ENCODE assay signal across 18 cellular contexts in genomic region chr3:29594261-29594660, GRCh38.
DNase-seq lines count a peak whose midpoint lies in the region; ATAC-seq and TF ChIP-seq lines count a peak whose summit lies in the region.
"Had no signal": no experiment of that assay in that cellular context is flagged by ENCODE, and none has a peak within 500 bp of the region (broad histone marks: within the 10 kb centered on the region; RNA-seq: fewer than 3 reads in every experiment).

No MANE protein-coding gene starts in this region.

- peaks cover 3% of the 10 kb centered on the region for H3K36me3 Mint-ChIP-seq in chondrocyte (ENCODE audit: low read depth)
- H3K36me3 Mint-ChIP-seq in stimulated activated naive B cell treated with anti-CD40 and anti-IgM and Interleukin-4, amounts not matched to agents 10 μg/mL and 1 μg/mL and 100 μg/mL, for 72 hours: no peaks in the 10 kb centered on the region
- H3K36me3 Mint-ChIP-seq in activated T-cell treated with anti-CD3 and anti-CD28 coated beads, Interleukin-2, amount 50 U/mL, for 72 hours (ENCODE audit: insufficient read depth in 2 of 2): no peaks in the 10 kb centered on the region
- H3K36me3 Mint-ChIP-seq: CD4-positive, alpha-beta memory T cell had no signal

- H3K56ac ChIP-seq in IMR-90 (ENCODE audit: extremely low read depth, insufficient read depth, low read length): no peak overlapping the region

- peak overlapping the region; percentile 34 for H2BK5ac ChIP-seq in IMR-90 (ENCODE audit: low read depth, low read length, poor library complexity, severe bottlenecking)

- BruUV-seq in IMR-90 (replicated peaks; lab: Mats Ljungman, UMichigan): no TSS peak

- no peaks in the 10 kb centered on the region for H3K36me3 ChIP-seq in IMR-90 (ENCODE audit: control insufficient read depth, insufficient read depth, low read length)
- H3K36me3 ChIP-seq: BE2C had no signal

- peak overlapping the region; percentile 18 for H3K27ac Mint-ChIP-seq in chondrocyte (ENCODE audit: unreplicated experiment)
- H3K27ac Mint-ChIP-seq in stimulated activated naive B cell treated with anti-CD40 and anti-IgM and Interleukin-4, amounts not matched to agents 10 μg/mL and 1 μg/mL and 100 μg/mL, for 72 hours: no peak overlapping the region
- no peak overlapping the region for H3K27ac Mint-ChIP-seq in activated T-cell treated with anti-CD3 and anti-CD28 coated beads, Interleukin-2, amount 50 U/mL, for 72 hours
- H3K27ac Mint-ChIP-seq: CD4-positive, alpha-beta memory T cell had no signal

- no peak overlapping the region for H3K27ac ChIP-seq in IMR-90 (ENCODE audit: insufficient read depth, low read length)
- H3K27ac ChIP-seq: C4-2B had no signal

- no peak overlapping the region for H3K4me3 ChIP-seq in IMR-90 (ENCODE audit: insufficient read depth, low read depth, low read length)
- no peak overlapping the region for H3K4me3 ChIP-seq in fibroblast of pulmonary artery (replicated peaks; ENCODE audit: low read depth, low read length)

- H2BK20ac ChIP-seq in IMR-90 (ENCODE audit: low read depth, low read length): no peak overlapping the region

- H4K91ac ChIP-seq in IMR-90 (ENCODE audit: insufficient read depth, low read depth, low read length): no peak overlapping the region

- no peak overlapping the region for H3K9ac ChIP-seq in IMR-90 (ENCODE audit: low read depth, low read length)

- peak overlapping the region; percentile 32; the same call in 1 of the 2 replicates for H3K4me2 ChIP-seq in IMR-90 (ENCODE audit: low read depth, low read length)

- H3K18ac ChIP-seq in IMR-90 (ENCODE audit: low read depth, low read length): no peak overlapping the region

- H3K79me1 ChIP-seq in IMR-90 (ENCODE audit: low read depth in 1 of 2, low read length in 2 of 2): peaks cover 8 to 13% of the 10 kb centered on the region in 2 experiments; a peak in 3 of 4 replicates

- no peak overlapping the region for H2BK15ac ChIP-seq in IMR-90 (ENCODE audit: low read depth, low read length)

- intact Hi-C loops in IMR-90 (cut with micrococcal nuclease): no loop called here

- no peak for TF ChIP-seq CTCF in IMR-90 (conservative IDR thresholded peaks at IDR 0.05; ENCODE audit: low read depth, low read length)
- no peak for TF ChIP-seq CTCF in chondrocyte (IDR thresholded peaks at IDR 0.05)
- no peak for TF ChIP-seq CTCF in fibroblast of pulmonary artery (IDR thresholded peaks at IDR 0.05; ENCODE audit: low read length, missing control alignments)

- DNase-seq in EH (ENCODE audit: low read depth) (peak; percentile 50), IMR-90 (peak; percentile 46), chondrocyte (ENCODE audit: low spot score) (no peak), fibroblast of pulmonary artery (ENCODE audit: low read depth) (peak; percentile 18)
- DNase-seq in stimulated activated naive B cell treated with anti-CD40 and anti-IgM and Interleukin-4, amounts not matched to agents 10 μg/mL and 1 μg/mL and 100 μg/mL, for 72 hours: no peak
- no peak for DNase-seq in activated T-cell treated with anti-CD3 and anti-CD28 coated beads, Interleukin-2, amount 50 U/mL, for 72 hours
- DNase-seq: ACHN, BE2C, COR-L47, DMS153, DMS79 treated with DMSO at 0.1 percent for 48 hours, GF-D8 had no signal

- no peak overlapping the region for H2AFZ ChIP-seq in IMR-90 (replicated peaks; ENCODE audit: low read length, poor library complexity)

- peak overlapping the region in 1 of 2 experiments; percentile 57; a peak in 1 of 4 replicates for H4K8ac ChIP-seq in IMR-90 (ENCODE audit: low read depth in 2 of 2, low read length in 2 of 2)

- no peak overlapping the region for H2BK120ac ChIP-seq in IMR-90 (ENCODE audit: low read depth, low read length)

- no peaks in the 10 kb centered on the region for H3K27me3 ChIP-seq in IMR-90 (ENCODE audit: control insufficient read depth, insufficient read depth, low read length)
- H3K27me3 ChIP-seq: BE2C had no signal

- peak; percentile 49 for ATAC-seq in IMR-90 (ENCODE audit: low read depth)
- no peak for ATAC-seq in HG02623 (IDR thresholded peaks at IDR 0.05; ENCODE audit: unreplicated experiment)
- ATAC-seq in stimulated activated naive B cell treated with anti-CD40 and anti-IgM and Interleukin-4, amounts not matched to agents 10 μg/mL and 1 μg/mL and 100 μg/mL, for 72 hours (replicated peaks): no peak
- ATAC-seq in GM21825 (IDR thresholded peaks at IDR 0.05; ENCODE audit: unreplicated experiment): no peak
- ATAC-seq in activated T-cell treated with anti-CD3 and anti-CD28 coated beads, Interleukin-2, amount 50 U/mL, for 72 hours (replicated peaks in 1 of 2): no peak
- ATAC-seq: HCT116, HepG2 had no signal

- H3K9me3 ChIP-seq in IMR-90 (ENCODE audit: control insufficient read depth, insufficient read depth, low read length): no peaks in the 10 kb centered on the region
- H3K9me3 ChIP-seq: BE2C had no signal

- H3K4me1 Mint-ChIP-seq in chondrocyte (ENCODE audit: low read depth): peaks cover 37% of the 10 kb centered on the region
- no peaks in the 10 kb centered on the region for H3K4me1 Mint-ChIP-seq in stimulated activated naive B cell treated with anti-CD40 and anti-IgM and Interleukin-4, amounts not matched to agents 10 μg/mL and 1 μg/mL and 100 μg/mL, for 72 hours
- no peaks in the 10 kb centered on the region for H3K4me1 Mint-ChIP-seq in activated T-cell treated with anti-CD3 and anti-CD28 coated beads, Interleukin-2, amount 50 U/mL, for 72 hours (ENCODE audit: low read depth)
- H3K4me1 Mint-ChIP-seq: CD4-positive, alpha-beta memory T cell had no signal

- no peak overlapping the region for H3K4me3 Mint-ChIP-seq in chondrocyte (ENCODE audit: unreplicated experiment)
- H3K4me3 Mint-ChIP-seq in stimulated activated naive B cell treated with anti-CD40 and anti-IgM and Interleukin-4, amounts not matched to agents 10 μg/mL and 1 μg/mL and 100 μg/mL, for 72 hours: no peak overlapping the region
- H3K4me3 Mint-ChIP-seq in activated T-cell treated with anti-CD3 and anti-CD28 coated beads, Interleukin-2, amount 50 U/mL, for 72 hours: no peak overlapping the region
- H3K4me3 Mint-ChIP-seq: CD4-positive, alpha-beta memory T cell had no signal

- dilution Hi-C loops in IMR-90 (cut with HindIII; ENCODE audit: low sequenced_read_pairs, unreplicated experiment): no loop called here

- no peak overlapping the region for H4K5ac ChIP-seq in IMR-90 (ENCODE audit: low read depth, low read length)

- in situ Hi-C loops in IMR-90 (cut with MboI; ENCODE audit: low sequenced_read_pairs): no loop called here

- POLR2A ChIA-PET in IMR-90 (lab: Charles Lee; ENCODE audit: unreplicated experiment): no interaction called here

- no peaks in the 10 kb centered on the region for H3K27me3 Mint-ChIP-seq in chondrocyte (ENCODE audit: low read depth)
- H3K27me3 Mint-ChIP-seq in stimulated activated naive B cell treated with anti-CD40 and anti-IgM and Interleukin-4, amounts not matched to agents 10 μg/mL and 1 μg/mL and 100 μg/mL, for 72 hours: no peaks in the 10 kb centered on the region
- no peaks in the 10 kb centered on the region for H3K27me3 Mint-ChIP-seq in activated T-cell treated with anti-CD3 and anti-CD28 coated beads, Interleukin-2, amount 50 U/mL, for 72 hours (ENCODE audit: low read depth)
- H3K27me3 Mint-ChIP-seq: CD4-positive, alpha-beta memory T cell had no signal

- no CpG with 5 or more reads among the region's 1 CpG for WGBS in IMR-90 (ENCODE audit: extremely low coverage in 2 of 2, insufficient read length in 1 of 2), 2 experiments

- no peak overlapping the region for H3K14ac ChIP-seq in IMR-90 (replicated peaks; ENCODE audit: low read depth, low read length)

- H2AK9ac ChIP-seq in IMR-90 (replicated peaks; ENCODE audit: low read depth, low read length, poor library complexity): no peak overlapping the region

- CTCF ChIA-PET in IMR-90 (lab: Yijun Ruan, JAX): interaction anchor here (0.7 kb wide), 1 partner anchor 58 kb away, joined by 3 read pairs; no protein-coding TSS in a partner anchor

- no peaks in the 10 kb centered on the region for H3K9me1 ChIP-seq in IMR-90 (ENCODE audit: insufficient read depth, low read length)

- H3K4ac ChIP-seq in IMR-90 (ENCODE audit: low read depth, low read length): no peak overlapping the region

- peaks cover 3% of the 10 kb centered on the region for H3K9me3 Mint-ChIP-seq in chondrocyte (ENCODE audit: low read depth)
- no peaks in the 10 kb centered on the region for H3K9me3 Mint-ChIP-seq in stimulated activated naive B cell treated with anti-CD40 and anti-IgM and Interleukin-4, amounts not matched to agents 10 μg/mL and 1 μg/mL and 100 μg/mL, for 72 hours
- peaks cover 0 to 2% of the 10 kb centered on the region in 2 donors for H3K9me3 Mint-ChIP-seq in activated T-cell treated with anti-CD3 and anti-CD28 coated beads, Interleukin-2, amount 50 U/mL, for 72 hours

- H4K20me1 ChIP-seq in IMR-90 (ENCODE audit: insufficient read depth, low read length): no peaks in the 10 kb centered on the region

- H2AK5ac ChIP-seq in IMR-90 (ENCODE audit: low read depth, low read length): no peak overlapping the region

- TF ChIP-seq POLR2A in IMR-90 (IDR thresholded peaks at IDR 0.05; ENCODE audit: low read depth, low read length): no peak

- no peak for TF ChIP-seq RAD21 in IMR-90 (IDR thresholded peaks at IDR 0.05; ENCODE audit: low read length)

- H3K4me1 ChIP-seq in IMR-90 (ENCODE audit: control insufficient read depth, insufficient read depth, low read length): no peaks in the 10 kb centered on the region
- H3K4me1 ChIP-seq: BE2C had no signal

- no peak overlapping the region for H3K23ac ChIP-seq in IMR-90 (ENCODE audit: low read depth, low read length)

TF ChIP-seq in IMR-90, 13 proteins besides CTCF, POLR2A, EP300 and RAD21 (continues in another document):
- TF ChIP-seq USF2 (IDR thresholded peaks at IDR 0.05; ENCODE audit: low read depth, low read length) (no peak), MAFK (IDR thresholded peaks at IDR 0.05; ENCODE audit: low read depth, low read length) (no peak), NFE2L2 (IDR thresholded peaks at IDR 0.05; ENCODE audit: low read depth, low read length) (no peak), FOS (IDR thresholded peaks at IDR 0.05; ENCODE audit: low read depth, low read length) (no peak), CEBPB (IDR thresholded peaks at IDR 0.05; ENCODE audit: low read depth, low read length) (peak; percentile 78)

Comparison
In these comparisons a context has a peak if more than half of its experiments do, and no peak if none do; other contexts are left out.
1. DNase-seq: peak in EH (single experiment), IMR-90 (single experiment) and fibroblast of pulmonary artery (single experiment); none in chondrocyte (single experiment), stimulated activated naive B cell treated with anti-CD40 and anti-IgM and Interleukin-4, amounts not matched to agents 10 μg/mL and 1 μg/mL and 100 μg/mL, for 72 hours (single experiment) and activated T-cell treated with anti-CD3 and anti-CD28 coated beads, Interleukin-2, amount 50 U/mL, for 72 hours (0 of 2).